8 cellular contexts compared by ENCODE assay signal in the genomic region with DNA sequence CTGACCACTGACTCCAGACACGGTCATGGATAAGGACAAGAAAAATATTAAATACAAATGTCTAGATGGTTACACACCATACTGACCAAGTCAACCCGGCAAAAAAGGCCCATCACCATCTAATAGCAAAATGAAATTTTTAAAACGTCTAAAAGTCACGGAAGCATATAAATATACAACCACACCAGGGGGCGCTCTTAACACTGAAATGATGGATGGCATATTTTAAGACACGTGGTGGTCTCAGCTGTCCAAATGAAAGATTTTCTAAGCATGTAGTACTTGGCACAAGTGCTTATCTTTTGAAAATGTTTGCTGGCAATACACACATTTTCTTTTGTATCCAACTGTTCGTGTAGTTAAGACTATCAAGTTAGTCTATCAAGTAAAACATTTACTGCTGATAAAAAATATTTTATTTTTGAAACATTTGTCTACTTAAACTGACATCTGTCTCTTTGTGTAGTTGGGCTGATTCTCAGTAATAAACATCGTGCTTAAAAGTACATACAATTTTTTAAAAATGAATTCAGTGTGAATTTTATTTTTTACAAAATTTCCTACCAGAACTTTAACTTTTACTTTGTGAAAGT.
DNase-seq lines count a peak whose midpoint lies in the region; ATAC-seq and TF ChIP-seq lines count a peak whose summit lies in the region.

No MANE protein-coding gene starts in this region.

- peak; percentile 65 for TF ChIP-seq CTCF in foreskin fibroblast (IDR thresholded peaks at IDR 0.05; ENCODE audit: low read depth, low read length)

- ATAC-seq in HG02885 (IDR thresholded peaks at IDR 0.05; ENCODE audit: poor library complexity, unreplicated experiment), result peak; percentile 68

- no peak overlapping the region for H3K4me3 ChIP-seq in foreskin fibroblast (ENCODE audit: low read depth in 1 of 2, low read length in 2 of 2)

- DNase-seq in activated effector memory CD4-positive, alpha-beta T cell treated with anti-CD3 and anti-CD28 coated beads, Interleukin-2, amount 50 U/mL, for 16 hours, result peak; percentile 62
- no peak for DNase-seq in activated effector memory CD4-positive, alpha-beta T cell treated with Interleukin-2 at 50 U/mL for 16 hours
- DNase-seq in NCI-H526 treated with DMSO at 0.1 percent for 48 hours (lab: John Stamatoyannopoulos, UW) (peak; percentile 25), foreskin fibroblast (peak; percentile 3 to 60), retina (peak; percentile 43), cerebellum (ENCODE audit: low spot score) (no peak)
- peak; percentile 65 for DNase-seq in activated CD8-positive, alpha-beta memory T cell treated with anti-CD3 and anti-CD28 coated beads for 24 hours

Comparison
In these comparisons a context has a peak if more than half of its experiments do, and no peak if none do; other contexts are left out.
1. DNase-seq: peak in activated effector memory CD4-positive, alpha-beta T cell treated with anti-CD3 and anti-CD28 coated beads, Interleukin-2, amount 50 U/mL, for 16 hours (single experiment), NCI-H526 treated with DMSO at 0.1 percent for 48 hours (single experiment), activated CD8-positive, alpha-beta memory T cell treated with anti-CD3 and anti-CD28 coated beads for 24 hours (single experiment), foreskin fibroblast (2 of 2) and retina (single experiment); none in activated effector memory CD4-positive, alpha-beta T cell treated with Interleukin-2 at 50 U/mL for 16 hours (single experiment) and cerebellum (single experiment).